In the genomic region with DNA sequence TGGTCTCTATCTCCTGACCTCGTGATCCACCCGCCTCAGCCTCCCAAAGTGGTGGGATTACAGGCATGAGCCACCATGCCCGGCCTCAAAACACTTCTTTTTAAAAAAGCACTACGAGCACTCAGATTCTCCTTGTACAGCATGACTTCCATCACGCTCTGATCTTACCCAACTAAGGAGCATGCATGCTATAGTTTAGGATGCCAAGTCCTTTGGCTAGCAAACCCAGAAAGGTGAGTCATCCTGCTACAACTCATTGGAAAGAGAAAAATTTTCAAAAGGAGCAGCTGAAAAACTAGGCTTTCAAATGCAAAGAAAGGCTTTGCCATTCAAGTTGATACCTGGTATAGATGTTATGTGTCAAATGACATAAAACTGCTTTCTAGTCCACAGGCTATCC, we compare ENCODE assay signal across 13 cellular contexts.
DNase-seq lines count a peak whose midpoint lies in the region; ATAC-seq and TF ChIP-seq lines count a peak whose summit lies in the region.
"Had no signal": no experiment of that assay in that cellular context is flagged by ENCODE, and none has a peak within 500 bp of the region (broad histone marks: within the 10 kb centered on the region; RNA-seq: fewer than 3 reads in every experiment).

No MANE protein-coding gene starts in this region.

- H3K36me3 Mint-ChIP-seq in endodermal cell (ENCODE audit: low read depth), result no peaks in the 10 kb centered on the region

- no peak overlapping the region for H3K27ac Mint-ChIP-seq in endodermal cell

- intact Hi-C loops in tibial artery (cut with DNase I; ENCODE audit: low total_unique reads), result no loop called here

- H3K4me3 ChIP-seq in HAP-1 (no peak overlapping the region), astrocyte of the cerebellum (ENCODE audit: low read depth, low read length) (no peak overlapping the region), gastroesophageal sphincter (no peak overlapping the region), tibial artery (no peak overlapping the region), endodermal cell (ENCODE audit: low read length) (no peak overlapping the region)
- H3K4me3 ChIP-seq: lower lobe of right lung had no signal

- in situ Hi-C loops in HAP-1 (cut with MboI; ENCODE audit: low sequenced_read_pairs), result no loop called here
- in situ Hi-C loops in astrocyte of the cerebellum (cut with HindIII; ENCODE audit: low sequenced_read_pairs), result no loop called here

- no peak for TF ChIP-seq POLR2A in gastroesophageal sphincter (IDR thresholded peaks at IDR 0.05)

- 36 to 39% methylated on average over 3 to 5 of the region's 5 CpGs for WGBS in gastroesophageal sphincter (ENCODE audit: low coverage in 1 of 2), 2 donors
- WGBS in endodermal cell (ENCODE audit: insufficient coverage in 1 of 2, insufficient read length in 1 of 2), 2 experiments, result 90 to 96% methylated on average over 4 to 5 of the region's 5 CpGs

- no peak overlapping the region for H3K9ac ChIP-seq in endodermal cell (ENCODE audit: extremely low read depth, low read length, poor library complexity, severe bottlenecking)

- DNase-seq in HAP-1 (ENCODE audit: low spot score in 2 of 2) (peak; percentile 7 to 49), astrocyte of the cerebellum (ENCODE audit: low read depth) (peak; percentile 91), tibial artery (peak in 1 of 2 donors; percentile 66), endodermal cell (no peak), mesenteric fat pad (ENCODE audit: low spot score) (no peak)
- DNase-seq in activated naive CD4-positive, alpha-beta T cell treated with anti-CD3 and anti-CD28 coated beads, Interleukin-2, amount 50 U/mL, for 16 hours, result no peak
- DNase-seq: glutamatergic neuron; lower lobe of right lung; stimulated activated CD4-positive, alpha-beta T cell treated with anti-CD3 and anti-CD28 coated beads, Interleukin-4, amount 100 ng/mL, for 1 hour; stimulated activated naive CD4-positive, alpha-beta T cell treated with Interleukin-2 at 50 U/mL for 16 hours had no signal

- peak; percentile 81 for ATAC-seq in gastroesophageal sphincter
- no peak for ATAC-seq in HG03095 (IDR thresholded peaks at IDR 0.05; ENCODE audit: unreplicated experiment)
- ATAC-seq: activated CD4-positive, CD25-positive, alpha-beta regulatory T cell treated with anti-CD3 and anti-CD28 coated beads, Interleukin-2, amount 50 U/mL, for 24 hours; lower lobe of right lung had no signal

- H3K9me3 Mint-ChIP-seq in endodermal cell, result peaks cover 33% of the 10 kb centered on the region

- H3K27me3 ChIP-seq in HAP-1 (ENCODE audit: low read depth) (no peaks in the 10 kb centered on the region), gastroesophageal sphincter (no peaks in the 10 kb centered on the region), tibial artery (no peaks in the 10 kb centered on the region), endodermal cell (ENCODE audit: control insufficient read depth, insufficient read depth, low read length, poor library complexity, severe bottlenecking) (no peaks in the 10 kb centered on the region)

- H3K27ac ChIP-seq in gastroesophageal sphincter (peak overlapping the region; percentile 43 to 81 (median 74)), tibial artery (peak overlapping the region; percentile 59), endodermal cell (ENCODE audit: low read depth, low read length) (no peak overlapping the region)
- H3K27ac ChIP-seq: lower lobe of right lung had no signal

- H3K4me1 ChIP-seq in HAP-1 (peaks cover 18% of the 10 kb centered on the region), gastroesophageal sphincter (peaks cover 2 to 23% (median 4%) of the 10 kb centered on the region in 3 donors), tibial artery (peaks cover 0 to 15% (median 5%) of the 10 kb centered on the region in 4 donors), endodermal cell (ENCODE audit: control insufficient read depth, insufficient read depth, low read length) (no peaks in the 10 kb centered on the region)

- H3K27me3 Mint-ChIP-seq in endodermal cell (ENCODE audit: insufficient read depth), result peaks cover 1% of the 10 kb centered on the region

- no peaks in the 10 kb centered on the region for H3K4me1 Mint-ChIP-seq in endodermal cell

- no peaks in the 10 kb centered on the region for H3K36me3 ChIP-seq in HAP-1 (replicated peaks)
- no peaks in the 10 kb centered on the region for H3K36me3 ChIP-seq in gastroesophageal sphincter
- H3K36me3 ChIP-seq in tibial artery, result no peaks in the 10 kb centered on the region
- no peaks in the 10 kb centered on the region for H3K36me3 ChIP-seq in endodermal cell (ENCODE audit: control insufficient read depth, insufficient read depth, low read length)
- H3K36me3 ChIP-seq: lower lobe of right lung had no signal

- H3K9me3 ChIP-seq in HAP-1 (no peaks in the 10 kb centered on the region), gastroesophageal sphincter (peaks cover 0 to 9% (median 0%) of the 10 kb centered on the region in 3 donors), tibial artery (peaks cover 0 to 6% (median 0%) of the 10 kb centered on the region in 3 donors), endodermal cell (ENCODE audit: control insufficient read depth, low read length) (peaks cover 24% of the 10 kb centered on the region)
- H3K9me3 ChIP-seq: lower lobe of right lung had no signal

- TF ChIP-seq EP300 in gastroesophageal sphincter (IDR thresholded peaks at IDR 0.05), result no peak

- TF ChIP-seq CTCF in astrocyte of the cerebellum (IDR thresholded peaks at IDR 0.05; ENCODE audit: low read depth, low read length, missing control alignments) (no peak), gastroesophageal sphincter (IDR thresholded peaks at IDR 0.05) (no peak), tibial artery (IDR thresholded peaks at IDR 0.05) (no peak), endodermal cell (conservative IDR thresholded peaks at IDR 0.05) (no peak)

- no peak overlapping the region for H3K4me3 Mint-ChIP-seq in endodermal cell

Comparison
In these comparisons a context has a peak if more than half of its experiments do, and no peak if none do; other contexts are left out.
1. DNase-seq: peak in HAP-1 (2 of 2) and astrocyte of the cerebellum (single experiment); none in endodermal cell (single experiment), mesenteric fat pad (single experiment) and activated naive CD4-positive, alpha-beta T cell treated with anti-CD3 and anti-CD28 coated beads, Interleukin-2, amount 50 U/mL, for 16 hours (single experiment).